ENCODE assay signal across 19 cellular contexts in genomic region chr3:179825527-179826246, GRCh38.
DNase-seq lines count a peak whose midpoint lies in the region; ATAC-seq and TF ChIP-seq lines count a peak whose summit lies in the region.
"Had no signal": no experiment of that assay in that cellular context is flagged by ENCODE, and none has a peak within 500 bp of the region (broad histone marks: within the 10 kb centered on the region; RNA-seq: fewer than 3 reads in every experiment).

No MANE protein-coding gene starts in this region.

- H3F3A ChIP-seq in SK-N-SH (replicated peaks; ENCODE audit: insufficient read depth), result no peaks in the 10 kb centered on the region

- H3K4me3 ChIP-seq in SK-N-SH (ENCODE audit: low read depth in 2 of 2, low read length in 1 of 2) (no peak overlapping the region), dorsolateral prefrontal cortex (no peak overlapping the region), prostate gland (no peak overlapping the region)

- no peaks in the 10 kb centered on the region for H3K27me3 ChIP-seq in SK-N-SH (ENCODE audit: insufficient read depth)
- H3K27me3 ChIP-seq in dorsolateral prefrontal cortex, result no peaks in the 10 kb centered on the region
- no peaks in the 10 kb centered on the region for H3K27me3 ChIP-seq in prostate gland (replicated peaks; ENCODE audit: insufficient read depth)

- no peaks in the 10 kb centered on the region for H3K9me3 ChIP-seq in SK-N-SH
- H3K9me3 ChIP-seq in prostate gland, result no peaks in the 10 kb centered on the region

- no peaks in the 10 kb centered on the region for H3K9me2 ChIP-seq in SK-N-SH

- TF ChIP-seq EP300 in SK-N-SH (IDR thresholded peaks at IDR 0.05; ENCODE audit: borderline replicate concordance in 1 of 2, low read depth in 1 of 2, low read length in 1 of 2), result no peak

- no peaks in the 10 kb centered on the region for H3K36me3 ChIP-seq in SK-N-SH (replicated peaks in 1 of 2; ENCODE audit: control insufficient read depth in 1 of 2, insufficient read depth in 2 of 2, low read length in 1 of 2)
- no peaks in the 10 kb centered on the region for H3K36me3 ChIP-seq in prostate gland

- intact Hi-C loops in dorsolateral prefrontal cortex (cut with DNase I), result no loop called here
- intact Hi-C loops in prostate gland (cut with DNase I), result no loop called here

- TF ChIP-seq CTCF in SK-N-SH (IDR thresholded peaks at IDR 0.05), result no peak
- no peak for TF ChIP-seq CTCF in dorsolateral prefrontal cortex (IDR thresholded peaks at IDR 0.05 in 54 of 56, conservative IDR thresholded peaks at IDR 0.05 in 2 of 56; ENCODE audit: low read depth in 1 of 56, partially characterized antibody in 56 of 56)
- no peak for TF ChIP-seq CTCF in prostate gland (IDR thresholded peaks at IDR 0.05)

- 59% methylated on average over 6 of the region's 6 CpGs for WGBS in SK-N-SH (ENCODE audit: low lambda C conversion rate)
- 54% methylated on average over 6 of the region's 6 CpGs for WGBS in prostate gland

- H4K20me1 ChIP-seq in SK-N-SH (ENCODE audit: insufficient read depth), result no peaks in the 10 kb centered on the region

- no peaks in the 10 kb centered on the region for H3K79me2 ChIP-seq in SK-N-SH (ENCODE audit: insufficient read depth)

- H3K27ac ChIP-seq in SK-N-SH (ENCODE audit: low read depth in 2 of 2, low read length in 1 of 2) (no peak overlapping the region), dorsolateral prefrontal cortex (peak overlapping the region in 52 of 59 donors; percentile 6 to 80 (median 60)), substantia nigra (ENCODE audit: low read depth, low read length, poor library complexity, severe bottlenecking) (peak overlapping the region; percentile 28), prostate gland (no peak overlapping the region)
- H3K27ac ChIP-seq: 22Rv1, HL-60 had no signal

- DNase-seq in NCI-H1417 (lab: John Stamatoyannopoulos, UW) (peak in 2 of 3 experiments; percentile 32 to 69), NCI-H1417 treated with DMSO at 0.1 percent for 48 hours (lab: John Stamatoyannopoulos, UW) (no peak), SK-N-SH (peak; percentile 12), dorsolateral prefrontal cortex (no peak), substantia nigra (lab: John Stamatoyannopoulos, UW) (no peak), HEK293T (ENCODE audit: extremely low spot score) (no peak), prostate gland (ENCODE audit: low spot score) (no peak)
- DNase-seq: C1 segment of cervical spinal cord; DMS 273 treated with DMSO at 0.1 percent for 48 hours; KG1; NCI-H1092; NCI-H187 treated with DMSO at 0.1 percent for 48 hours; NCI-H524 treated with DMSO at 0.1 percent for 48 hours; NK-92 treated with Interleukin-12 subunit alpha and Interleukin-12 subunit beta, amount 100 ng/mL, for 24 hours; OCI-M1 had no signal

- no peak for TF ChIP-seq POLR2A in prostate gland (IDR thresholded peaks at IDR 0.05)

- no peak for TF ChIP-seq RAD21 in SK-N-SH (IDR thresholded peaks at IDR 0.05; ENCODE audit: low read length)

- ATAC-seq in GM21381 (IDR thresholded peaks at IDR 0.05; ENCODE audit: unreplicated experiment), result no peak
- ATAC-seq: HCT116 had no signal

- H3K4me2 ChIP-seq in SK-N-SH, result no peak overlapping the region

- H2AFZ ChIP-seq in SK-N-SH (ENCODE audit: low read depth), result no peak overlapping the region

- POLR2A ChIA-PET in SK-N-SH (lab: Yijun Ruan, JAX) (no interaction called here), HEK293T (lab: Yijun Ruan, JAX) (no interaction called here)

- CTCF ChIA-PET in SK-N-SH (lab: Yijun Ruan, JAX), result interaction anchor here (1.2 to 1.6 kb wide), 2 partner anchors 14 to 57 kb away, joined by 3 to 5 read pairs; no protein-coding TSS in a partner anchor
- CTCF ChIA-PET in HEK293T (lab: Yijun Ruan, JAX), result no interaction called here

- H3K4me1 ChIP-seq in SK-N-SH (ENCODE audit: control insufficient read depth in 1 of 2, insufficient read depth in 2 of 2, low read depth in 1 of 2, low read length in 1 of 2) (peaks cover 0 to 3% of the 10 kb centered on the region in 2 experiments; a peak in 2 of 4 replicates), prostate gland (replicated peaks) (no peaks in the 10 kb centered on the region)

- no peak overlapping the region for H3K9ac ChIP-seq in SK-N-SH

TF ChIP-seq in SK-N-SH, 30 proteins besides CTCF, POLR2A, EP300 and RAD21:
- TF ChIP-seq USF2 (IDR thresholded peaks at IDR 0.05; ENCODE audit: borderline replicate concordance, low read depth, low read length) (no peak), FOXM1 (IDR thresholded peaks at IDR 0.05; ENCODE audit: low read depth) (no peak), TEAD4 (IDR thresholded peaks at IDR 0.05; ENCODE audit: borderline replicate concordance, insufficient read depth) (no peak), SIN3A (IDR thresholded peaks at IDR 0.05; ENCODE audit: borderline replicate concordance, low read depth, low read length) (no peak), GATA2 (CRISPR knock-in tag; IDR thresholded peaks at IDR 0.05) (no peak), CHD2 (IDR thresholded peaks at IDR 0.05; ENCODE audit: low read length, partially characterized antibody) (no peak)

TF ChIP-seq in HEK293T, 16 proteins besides CTCF, POLR2A, EP300 and RAD21:
- TF ChIP-seq FOXM1 (IDR thresholded peaks at IDR 0.05; ENCODE audit: borderline replicate concordance) (no peak), FOXA1 (IDR thresholded peaks at IDR 0.05) (no peak), SP1 (IDR thresholded peaks at IDR 0.05) (no peak), CTBP1 (IDR thresholded peaks at IDR 0.05; ENCODE audit: borderline replicate concordance) (no peak), LEF1 (IDR thresholded peaks at IDR 0.05; ENCODE audit: borderline replicate concordance) (no peak), BHLHE40 (IDR thresholded peaks at IDR 0.05; ENCODE audit: borderline replicate concordance) (no peak), PKNOX1 (IDR thresholded peaks at IDR 0.05) (no peak), ZNF384 (IDR thresholded peaks at IDR 0.05) (no peak)
TF ChIP-seq in HEK293T: peak in this region for 0.

Comparison
In these comparisons a context has a peak if more than half of its experiments do, and no peak if none do; other contexts are left out.
1. DNase-seq: peak in NCI-H1417 (2 of 3) and SK-N-SH (single experiment); none in NCI-H1417 treated with DMSO at 0.1 percent for 48 hours (single experiment), dorsolateral prefrontal cortex (0 of 10), substantia nigra (0 of 49), HEK293T (single experiment) and prostate gland (single experiment).
2. H3K27ac ChIP-seq: peak in dorsolateral prefrontal cortex (52 of 59) and substantia nigra (single experiment); none in SK-N-SH (0 of 2) and prostate gland (0 of 2).